ENCODE assay signal across 30 cellular contexts in genomic region chr12:30000401-30000800, GRCh38.
DNase-seq lines count a peak whose midpoint lies in the region; ATAC-seq and TF ChIP-seq lines count a peak whose summit lies in the region.
"Had no signal": no experiment of that assay in that cellular context is flagged by ENCODE, and none has a peak within 500 bp of the region (broad histone marks: within the 10 kb centered on the region; RNA-seq: fewer than 3 reads in every experiment).

No MANE protein-coding gene starts in this region.

- H3K27ac ChIP-seq in esophagus muscularis mucosa (replicated peaks in 1 of 4) = no peak overlapping the region
- H3K27ac ChIP-seq: C4-2B, gastroesophageal sphincter, left lung, suprapubic skin, uterus, VCaP had no signal

- TF ChIP-seq EP300 in Ishikawa (IDR thresholded peaks at IDR 0.05; ENCODE audit: borderline replicate concordance) (peak; percentile 32; the same call in 1 of the 2 replicates), esophagus muscularis mucosa (IDR thresholded peaks at IDR 0.05) (no peak)

- intact Hi-C loops in esophagus muscularis mucosa (cut with DNase I) = no loop called here

- no peak for TF ChIP-seq RAD21 in Ishikawa (IDR thresholded peaks at IDR 0.05; ENCODE audit: low read depth)

- no peak for TF ChIP-seq CTCF in esophagus muscularis mucosa (IDR thresholded peaks at IDR 0.05)

- no peaks in the 10 kb centered on the region for H3K27me3 ChIP-seq in esophagus muscularis mucosa
- H3K27me3 ChIP-seq: gastroesophageal sphincter, left lung, suprapubic skin, uterus had no signal

- no peak overlapping the region for H3K4me3 ChIP-seq in skeletal muscle cell (ENCODE audit: low read depth, low read length)
- no peak overlapping the region for H3K4me3 ChIP-seq in esophagus muscularis mucosa
- H3K4me3 ChIP-seq: gastroesophageal sphincter, GM12878, left lung, suprapubic skin, uterus had no signal

- TF ChIP-seq POLR2A in esophagus muscularis mucosa (IDR thresholded peaks at IDR 0.05; ENCODE audit: low read depth) = no peak

- 100% methylated on average over 1 of the region's 1 CpG for WGBS in esophagus muscularis mucosa

- no peaks in the 10 kb centered on the region for H3K36me3 ChIP-seq in esophagus muscularis mucosa
- H3K36me3 ChIP-seq: gastroesophageal sphincter, left lung, suprapubic skin, uterus had no signal

- peak; percentile 53 for DNase-seq in NCI-H446 treated with DMSO at 0.1 percent for 48 hours (lab: John Stamatoyannopoulos, UW)
- peak; percentile 70 for DNase-seq in dedifferentiated amniotic fluid mesenchymal stem cell (ENCODE audit: extremely low spot score)
- DNase-seq in skeletal muscle cell (ENCODE audit: low read depth) = peak; percentile 60
- no peak for DNase-seq in stimulated activated CD4-positive, alpha-beta T cell treated with anti-CD3 and anti-CD28 coated beads, Interleukin-12 subunit alpha, Interleukin-12 subunit beta, amount 100 ng/mL, for 4 hours
- DNase-seq in esophagus muscularis mucosa (ENCODE audit: extremely low spot score) = no peak
- DNase-seq: activated CD4-positive, alpha-beta T cell treated with anti-CD3 and anti-CD28 coated beads for 48 hours; activated naive CD4-positive, alpha-beta T cell treated with Interleukin-2 at 50 U/mL for 16 hours; activated T-cell treated with anti-CD3 and anti-CD28 coated beads, Interleukin-2, amount 50 U/mL, for 48 hours; amygdala; Calu3; H7; hypothalamus; left lung; midbrain; NCI-H1417; NCI-H2107; NCI-H69; retina; stimulated activated CD4-positive, alpha-beta T cell treated with anti-CD3 and anti-CD28 coated beads, Interleukin-4, amount 100 ng/mL, for 24 hours; stimulated activated naive B cell treated with anti-CD40 and anti-IgM and Interleukin-4, amounts not matched to agents 10 μg/mL and 1 μg/mL and 100 μg/mL, for 72 hours; uterus had no signal

- ATAC-seq in HG03025 (IDR thresholded peaks at IDR 0.05; ENCODE audit: low FRiP score, unreplicated experiment) = no peak
- ATAC-seq: gastroesophageal sphincter; GM12878; left lung; natural killer cell treated with Interleukin-12 subunit alpha and Interleukin-12 subunit beta and Interleukin-15 and Interleukin-18, amount 100 ng/mL, for 72 hours; SK-N-SH treated with all-trans-retinoic acid at 6 μM for 48 hours; stimulated activated naive B cell treated with anti-CD40 and anti-IgM and Interleukin-4, amounts not matched to agents 10 μg/mL and 1 μg/mL and 100 μg/mL, for 72 hours had no signal

- H3K9me3 ChIP-seq in esophagus muscularis mucosa = no peaks in the 10 kb centered on the region
- H3K9me3 ChIP-seq: gastroesophageal sphincter, left lung, suprapubic skin, uterus had no signal

- no peaks in the 10 kb centered on the region for H3K4me1 ChIP-seq in esophagus muscularis mucosa
- H3K4me1 ChIP-seq: gastroesophageal sphincter, left lung, suprapubic skin, uterus had no signal

TF ChIP-seq in Ishikawa, 13 proteins besides CTCF, POLR2A, EP300 and RAD21:
- TF ChIP-seq ZBTB7A (IDR thresholded peaks at IDR 0.05; ENCODE audit: low read depth) = no peak
- TF ChIP-seq REST (IDR thresholded peaks at IDR 0.05; ENCODE audit: low read depth) = no peak
- TF ChIP-seq MAX (IDR thresholded peaks at IDR 0.05) = no peak
- TF ChIP-seq CEBPB (IDR thresholded peaks at IDR 0.05) = peak; percentile 43
- TF ChIP-seq TEAD4 (IDR thresholded peaks at IDR 0.05) = peak; percentile 34; the same call in 1 of the 2 replicates
- peak; percentile 82 for TF ChIP-seq NFIC (IDR thresholded peaks at IDR 0.05)
- no peak for TF ChIP-seq FOXM1 (IDR thresholded peaks at IDR 0.05; ENCODE audit: borderline replicate concordance, low read depth)
- TF ChIP-seq TAF1 (IDR thresholded peaks at IDR 0.05; ENCODE audit: low read depth) = no peak
TF ChIP-seq in Ishikawa: peak in this region for 3.

Comparison
In these comparisons a context has a peak if more than half of its experiments do, and no peak if none do; other contexts are left out.
1. DNase-seq: peak in NCI-H446 treated with DMSO at 0.1 percent for 48 hours (single experiment), dedifferentiated amniotic fluid mesenchymal stem cell (single experiment) and skeletal muscle cell (single experiment); none in stimulated activated CD4-positive, alpha-beta T cell treated with anti-CD3 and anti-CD28 coated beads, Interleukin-12 subunit alpha, Interleukin-12 subunit beta, amount 100 ng/mL, for 4 hours (single experiment) and esophagus muscularis mucosa (single experiment).